ENCODE assay signal across 10 cellular contexts in genomic region chr2:234863043-234863934, GRCh38.
A peak's percentile ranks its signal among the peaks of the same experiment; 100 is the strongest.
DNase-seq lines count a peak whose midpoint lies in the region; ATAC-seq and TF ChIP-seq lines count a peak whose summit lies in the region.
"Had no signal": no experiment of that assay in that cellular context is flagged by ENCODE, and none has a peak within 500 bp of the region (broad histone marks: within the 10 kb centered on the region; RNA-seq: fewer than 3 reads in every experiment).

No MANE protein-coding gene starts in this region.

- DNase-seq in Caco-2 = no peak
- peak; percentile 51 for DNase-seq in RKO (ENCODE audit: low spot score)
- peak; percentile 42 for DNase-seq in midbrain (lab: John Stamatoyannopoulos, UW)
- no peak for DNase-seq in stimulated activated CD4-positive, alpha-beta T cell treated with anti-CD3 and anti-CD28 coated beads, Interleukin-2, amount 100 ng/mL, for 24 hours
- DNase-seq in thyroid gland = no peak
- no peak for DNase-seq in HK-2 (ENCODE audit: unreplicated experiment)
- DNase-seq: CD8-positive, alpha-beta memory T cell; NCI-H1694 had no signal

- H3K27ac Mint-ChIP-seq in Caco-2 (ENCODE audit: unreplicated experiment) = peak overlapping the region; percentile 80
- H3K27ac Mint-ChIP-seq: CD8-positive, alpha-beta memory T cell had no signal

- no peak for TF ChIP-seq CTCF in Caco-2 (IDR thresholded peaks at IDR 0.05; ENCODE audit: insufficient read depth in 1 of 2, low read depth in 1 of 2, low read length in 1 of 2, severe bottlenecking in 1 of 2, unreplicated experiment in 1 of 2)
- no peak for TF ChIP-seq CTCF in thyroid gland (IDR thresholded peaks at IDR 0.05)

- H3K27me3 Mint-ChIP-seq in Caco-2 (ENCODE audit: insufficient read depth, unreplicated experiment) = no peaks in the 10 kb centered on the region

- H3K27me3 ChIP-seq in Caco-2 (replicated peaks; ENCODE audit: control insufficient read depth, insufficient read depth, low read length) (no peaks in the 10 kb centered on the region), thyroid gland (no peaks in the 10 kb centered on the region)

- H3K9me3 Mint-ChIP-seq in Caco-2 (ENCODE audit: unreplicated experiment) = no peaks in the 10 kb centered on the region
- H3K9me3 Mint-ChIP-seq: CD8-positive, alpha-beta memory T cell had no signal

- H3K4me1 Mint-ChIP-seq in Caco-2 (ENCODE audit: low read depth, unreplicated experiment) = no peaks in the 10 kb centered on the region
- H3K4me1 Mint-ChIP-seq: CD8-positive, alpha-beta memory T cell had no signal

- ATAC-seq in esophagus mucosa (peak; percentile 64), HG02610 (IDR thresholded peaks at IDR 0.05; ENCODE audit: unreplicated experiment) (no peak)

- CTCF ChIA-PET in Caco-2 (lab: Charles Lee) = no interaction called here

- BruUV-seq in Caco-2 (replicated peaks; lab: Mats Ljungman, UMichigan) = no TSS peak

- no peaks in the 10 kb centered on the region for H3K36me3 Mint-ChIP-seq in Caco-2 (ENCODE audit: insufficient read depth, unreplicated experiment)

- H3K4me1 ChIP-seq in Caco-2 (peaks cover 12% of the 10 kb centered on the region), thyroid gland (no peaks in the 10 kb centered on the region)

- H3K9me3 ChIP-seq in Caco-2 = no peaks in the 10 kb centered on the region
- H3K9me3 ChIP-seq in thyroid gland = no peaks in the 10 kb centered on the region

- H3K27ac ChIP-seq in thyroid gland = no peak overlapping the region

- H3K36me3 ChIP-seq in Caco-2 (ENCODE audit: control insufficient read depth, insufficient read depth, low read length) (no peaks in the 10 kb centered on the region), thyroid gland (no peaks in the 10 kb centered on the region)

- intact Hi-C loops in Caco-2 (cut with micrococcal nuclease; ENCODE audit: unreplicated experiment) = no loop called here
- intact Hi-C loops in thyroid gland (cut with DNase I) = no loop called here

- no peak overlapping the region for H3K4me3 Mint-ChIP-seq in Caco-2 (ENCODE audit: unreplicated experiment)
- H3K4me3 Mint-ChIP-seq: CD8-positive, alpha-beta memory T cell had no signal

- WGBS in thyroid gland, 2 donors = 71 to 79% methylated on average over 16 to 17 of the region's 17 CpGs

- H3K4me3 ChIP-seq in Caco-2 (ENCODE audit: low read depth, low read length) = no peak overlapping the region
- no peak overlapping the region for H3K4me3 ChIP-seq in thyroid gland (replicated peaks in 1 of 3)

- TF ChIP-seq POLR2A in thyroid gland (IDR thresholded peaks at IDR 0.05) = no peak

- POLR2A ChIA-PET in Caco-2 (lab: Charles Lee) = no interaction called here

Comparison
In these comparisons a context has a peak if more than half of its experiments do, and no peak if none do; other contexts are left out.
1. DNase-seq: peak in RKO (single experiment) and midbrain (single experiment); none in Caco-2 (0 of 2), stimulated activated CD4-positive, alpha-beta T cell treated with anti-CD3 and anti-CD28 coated beads, Interleukin-2, amount 100 ng/mL, for 24 hours (0 of 2), thyroid gland (0 of 2) and HK-2 (single experiment).